Comparison of ENCODE assay signal across 15 cellular contexts in the genomic region with DNA sequence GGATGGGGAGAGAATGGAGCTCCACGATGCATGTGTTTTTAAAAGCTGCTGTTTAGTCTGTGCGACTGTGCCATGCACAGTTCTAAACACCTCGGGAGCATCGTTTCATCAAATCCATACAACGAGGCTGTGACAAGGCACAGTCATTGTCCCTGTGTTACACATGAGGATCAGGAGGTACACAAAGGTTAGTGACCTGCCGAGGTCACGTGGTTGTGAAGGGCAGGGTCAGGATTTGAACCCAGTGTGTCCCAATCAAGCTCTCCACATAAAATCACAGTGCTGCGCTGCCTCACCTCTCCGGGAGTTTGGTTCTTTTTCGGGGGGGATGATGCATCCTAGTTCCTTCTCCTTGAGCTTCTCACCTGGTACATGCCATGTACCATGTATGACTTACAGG. TPM values are rescaled to one million over a fixed set of nuclear protein-coding genes. Genes with fewer than 3 reads are reported as not detected.
DNase-seq lines count a peak whose midpoint lies in the region; ATAC-seq, FAIRE-seq and TF ChIP-seq lines count a peak whose summit lies in the region.
"Had no signal": no experiment of that assay in that cellular context is flagged by ENCODE, and none has a peak within 500 bp of the region (broad histone marks: within the 10 kb centered on the region; RNA-seq: fewer than 3 reads in every experiment).

No MANE protein-coding gene starts in this region.

- no peak for TF ChIP-seq RAD21 in liver (IDR thresholded peaks at IDR 0.05)

- DNase-seq in HTR-8/SVneo (ENCODE audit: insufficient read length, low spot score) (no peak), SIG-M5 treated with dmso at 0.1 percent for 504 hours (lab: John Stamatoyannopoulos, UW; ENCODE audit: unreplicated experiment) (no peak)
- peak; percentile 42 for DNase-seq in activated CD8-positive, alpha-beta memory T cell treated with anti-CD3 and anti-CD28 coated beads, Interleukin-2, amount 50 U/mL, for 48 hours
- DNase-seq in activated T-cell treated with anti-CD3 and anti-CD28 coated beads, Interleukin-2, amount 50 U/mL, for 24 hours = no peak
- DNase-seq: BE2C; Caco-2; CD8-positive, alpha-beta memory T cell; DND-41; GDM1 had no signal

- no peaks in the 10 kb centered on the region for H3K9me3 ChIP-seq in liver (ENCODE audit: control insufficient read depth in 4 of 4, low read length in 3 of 4)
- H3K9me3 ChIP-seq in gastroesophageal sphincter = no peaks in the 10 kb centered on the region
- H3K9me3 ChIP-seq: A549, BE2C, Caco-2 had no signal

- H3K27me3 Mint-ChIP-seq in activated T-cell treated with anti-CD3 and anti-CD28 coated beads, Interleukin-2, amount 50 U/mL, for 24 hours = peaks cover 26% of the 10 kb centered on the region

- H3K4me3 ChIP-seq in liver (ENCODE audit: low read depth in 1 of 3, low read length in 3 of 3) = no peak overlapping the region
- no peak overlapping the region for H3K4me3 ChIP-seq in gastroesophageal sphincter
- H3K4me3 ChIP-seq: A549, GM23338 had no signal

- H3K27me3 ChIP-seq in liver (ENCODE audit: control insufficient read depth in 4 of 4, insufficient read depth in 4 of 4, low read length in 3 of 4) = no peaks in the 10 kb centered on the region
- H3K27me3 ChIP-seq in gastroesophageal sphincter = peaks cover 25% of the 10 kb centered on the region
- H3K27me3 ChIP-seq: BE2C had no signal

- no peak for TF ChIP-seq EP300 in gastroesophageal sphincter (IDR thresholded peaks at IDR 0.05)

- H3K4me1 Mint-ChIP-seq in activated T-cell treated with anti-CD3 and anti-CD28 coated beads, Interleukin-2, amount 50 U/mL, for 24 hours (ENCODE audit: low read depth) = peaks cover 9% of the 10 kb centered on the region

- H3K9ac ChIP-seq in liver (ENCODE audit: low read depth in 1 of 2, low read length in 2 of 2) = no peak overlapping the region

- peak; percentile 80 for FAIRE-seq in HTR-8/SVneo (lab: Jason Lieb, UNC)
- FAIRE-seq: A549, GM12892 had no signal

- TF ChIP-seq POLR2A in gastroesophageal sphincter (IDR thresholded peaks at IDR 0.05) = no peak

- H3K36me3 Mint-ChIP-seq in activated T-cell treated with anti-CD3 and anti-CD28 coated beads, Interleukin-2, amount 50 U/mL, for 24 hours (ENCODE audit: low read depth) = no peaks in the 10 kb centered on the region
- H3K36me3 Mint-ChIP-seq: CD8-positive, alpha-beta memory T cell had no signal

- H3K4me1 ChIP-seq in liver (ENCODE audit: control insufficient read depth in 4 of 4, insufficient read depth in 4 of 4, low read length in 3 of 4) = peaks cover 0 to 5% (median 2%) of the 10 kb centered on the region in 4 donors
- peaks cover 0 to 10% (median 2%) of the 10 kb centered on the region in 3 donors for H3K4me1 ChIP-seq in gastroesophageal sphincter

- H3K27ac Mint-ChIP-seq in activated T-cell treated with anti-CD3 and anti-CD28 coated beads, Interleukin-2, amount 50 U/mL, for 24 hours = no peak overlapping the region
- H3K27ac Mint-ChIP-seq: GM23338 had no signal

- 66% methylated on average over 10 of the region's 10 CpGs for WGBS in liver
- 92 to 94% methylated on average over 4 to 5 of the region's 10 CpGs for WGBS in gastroesophageal sphincter (ENCODE audit: low coverage in 1 of 2), 2 donors

- H3K9me3 Mint-ChIP-seq in activated T-cell treated with anti-CD3 and anti-CD28 coated beads, Interleukin-2, amount 50 U/mL, for 24 hours = no peaks in the 10 kb centered on the region
- H3K9me3 Mint-ChIP-seq: CD8-positive, alpha-beta memory T cell; GM23338 had no signal

- TF ChIP-seq CTCF in liver (IDR thresholded peaks at IDR 0.05; ENCODE audit: low read depth, low read length, missing input control) (no peak), gastroesophageal sphincter (IDR thresholded peaks at IDR 0.05) (no peak)

- H3K27ac ChIP-seq in liver (ENCODE audit: low read depth in 1 of 2, low read length in 2 of 2) = no peak overlapping the region
- H3K27ac ChIP-seq in gastroesophageal sphincter = no peak overlapping the region
- H3K27ac ChIP-seq: C4-2B had no signal

- no peak overlapping the region for H3K4me3 Mint-ChIP-seq in activated T-cell treated with anti-CD3 and anti-CD28 coated beads, Interleukin-2, amount 50 U/mL, for 24 hours
- H3K4me3 Mint-ChIP-seq: CD8-positive, alpha-beta memory T cell; GM23338 had no signal

- H3K36me3 ChIP-seq in liver (ENCODE audit: control insufficient read depth in 4 of 4, insufficient read depth in 3 of 4, low read depth in 1 of 4, low read length in 3 of 4) (no peaks in the 10 kb centered on the region), gastroesophageal sphincter (no peaks in the 10 kb centered on the region)
- H3K36me3 ChIP-seq: BE2C had no signal

- ATAC-seq in gastroesophageal sphincter = no peak

TF ChIP-seq in liver, 16 proteins besides CTCF, POLR2A, EP300 and RAD21:
- peak; percentile 51 to 56 for TF ChIP-seq RXRA (IDR thresholded peaks at IDR 0.05)
- TF ChIP-seq, protein P1, sequence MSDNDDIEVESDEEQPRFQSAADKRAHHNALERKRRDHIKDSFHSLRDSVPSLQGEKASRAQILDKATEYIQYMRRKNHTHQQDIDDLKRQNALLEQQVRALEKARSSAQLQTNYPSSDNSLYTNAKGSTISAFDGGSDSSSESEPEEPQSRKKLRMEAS (IDR thresholded peaks at IDR 0.05) = no peak

RNA-seq across cellular contexts. Expression of a gene that starts 18.7 kb away (rescaled TPM):
- 10 to 100 TPM in 1 of 2 donors, under 1 TPM in 1; 0.25 to 32.8 TPM for total RNA-seq in liver
- polyA plus RNA-seq in liver = 1 to 10 TPM in 1 of 2 donors, under 1 TPM in 1; 0.88 to 1.2 TPM
- total RNA-seq in gastroesophageal sphincter = 1 to 10 TPM; 1.1 to 8.6 (median 4.7) TPM

RNA-seq across cellular contexts. Expression of a gene that starts 57.2 kb away (rescaled TPM):
- total RNA-seq in liver = 10 to 100 TPM; 45.2 to 69.6 TPM
- polyA plus RNA-seq in liver = 100 to 1,000 TPM; 568 to 765 TPM
- 100 to 1,000 TPM; 337 to 657 (median 426) TPM for total RNA-seq in gastroesophageal sphincter

Comparison
In these comparisons a context has a peak if more than half of its experiments do, and no peak if none do; other contexts are left out.
1. RNA of a gene that starts 57.2 kb away (total RNA-seq): 337 to 657 TPM in gastroesophageal sphincter; 45.2 to 69.6 TPM in liver; every median in the first group is over 4 times any median in the second.